In genomic region chr18:7572837-7573236, GRCh38 we compare ENCODE assay signal across 15 cellular contexts. TPM values are rescaled to one million over a fixed set of nuclear protein-coding genes. Genes with fewer than 3 reads are reported as not detected.
A peak's percentile ranks its signal among the peaks of the same experiment; 100 is the strongest.
DNase-seq lines count a peak whose midpoint lies in the region; ATAC-seq and TF ChIP-seq lines count a peak whose summit lies in the region.
"Had no signal": no experiment of that assay in that cellular context is flagged by ENCODE, and none has a peak within 500 bp of the region (broad histone marks: within the 10 kb centered on the region; RNA-seq: fewer than 3 reads in every experiment).

No MANE protein-coding gene starts in this region.

- DNase-seq in Caco-2 (no peak), HT1080 (ENCODE audit: low read depth) (peak; percentile 66), astrocyte of the hippocampus (ENCODE audit: low read depth, low spot score) (peak; percentile 59), NCI-H82 treated with DMSO at 0.1 percent for 48 hours (lab: John Stamatoyannopoulos, UW; ENCODE audit: unreplicated experiment) (no peak), right atrium auricular region (ENCODE audit: low spot score) (no peak), T-helper 1 cell (no peak)
- no peak for DNase-seq in natural killer cell treated with Interleukin-12 subunit alpha and Interleukin-12 subunit beta and Interleukin-15 and Interleukin-18, amount 100 ng/mL, for 72 hours (ENCODE audit: low spot score)
- DNase-seq: activated effector memory CD4-positive, alpha-beta T cell treated with anti-CD3 and anti-CD28 coated beads, Interleukin-2, amount 50 U/mL, for 16 hours; foreskin keratinocyte; NCI-H1436 treated with DMSO at 0.1 percent for 48 hours; NCI-H748 treated with DMSO at 0.1 percent for 48 hours; nephron progenitor cell had no signal

- H3K36me3 Mint-ChIP-seq in Caco-2 (ENCODE audit: insufficient read depth, unreplicated experiment), result peaks cover 17% of the 10 kb centered on the region
- H3K36me3 Mint-ChIP-seq in natural killer cell treated with Interleukin-12 subunit alpha and Interleukin-12 subunit beta and Interleukin-15 and Interleukin-18, amount 100 ng/mL, for 72 hours, result peaks cover 11% of the 10 kb centered on the region

- no peaks in the 10 kb centered on the region for H3K27me3 Mint-ChIP-seq in Caco-2 (ENCODE audit: insufficient read depth, unreplicated experiment)
- peaks cover 13 to 25% of the 10 kb centered on the region in 2 donors for H3K27me3 Mint-ChIP-seq in natural killer cell treated with Interleukin-12 subunit alpha and Interleukin-12 subunit beta and Interleukin-15 and Interleukin-18, amount 100 ng/mL, for 72 hours

- H3K9me3 Mint-ChIP-seq in Caco-2 (ENCODE audit: unreplicated experiment), result no peaks in the 10 kb centered on the region
- no peaks in the 10 kb centered on the region for H3K9me3 Mint-ChIP-seq in natural killer cell treated with Interleukin-12 subunit alpha and Interleukin-12 subunit beta and Interleukin-15 and Interleukin-18, amount 100 ng/mL, for 72 hours

- H3K36me3 ChIP-seq in Caco-2 (ENCODE audit: control insufficient read depth, insufficient read depth, low read length), result no peaks in the 10 kb centered on the region
- no peaks in the 10 kb centered on the region for H3K36me3 ChIP-seq in right atrium auricular region
- H3K36me3 ChIP-seq: BLaER1 had no signal

- TF ChIP-seq CTCF in Caco-2 (IDR thresholded peaks at IDR 0.05; ENCODE audit: insufficient read depth in 1 of 2, low read depth in 1 of 2, low read length in 1 of 2, severe bottlenecking in 1 of 2, unreplicated experiment in 1 of 2) (no peak), right atrium auricular region (IDR thresholded peaks at IDR 0.05) (no peak)

- peak overlapping the region; percentile 68 for H3K27ac Mint-ChIP-seq in Caco-2 (ENCODE audit: unreplicated experiment)
- peak overlapping the region; percentile 11 to 17 for H3K27ac Mint-ChIP-seq in natural killer cell treated with Interleukin-12 subunit alpha and Interleukin-12 subunit beta and Interleukin-15 and Interleukin-18, amount 100 ng/mL, for 72 hours
- H3K27ac Mint-ChIP-seq: nephron progenitor cell had no signal

- CTCF ChIA-PET in Caco-2 (lab: Charles Lee), result interaction anchor here (0.7 kb wide), 1 partner anchor 54 kb away, joined by 3 read pairs; no protein-coding TSS in a partner anchor

- no peak overlapping the region for H3K4me3 Mint-ChIP-seq in Caco-2 (ENCODE audit: unreplicated experiment)
- H3K4me3 Mint-ChIP-seq in natural killer cell treated with Interleukin-12 subunit alpha and Interleukin-12 subunit beta and Interleukin-15 and Interleukin-18, amount 100 ng/mL, for 72 hours, result peak overlapping the region; percentile 44
- H3K4me3 Mint-ChIP-seq: nephron progenitor cell had no signal

- H3K4me3 ChIP-seq in Caco-2 (ENCODE audit: low read depth, low read length) (no peak overlapping the region), right atrium auricular region (no peak overlapping the region)
- H3K4me3 ChIP-seq: BLaER1, SK-N-MC had no signal

- H3K27ac ChIP-seq in right atrium auricular region, result no peak overlapping the region
- H3K27ac ChIP-seq: BLaER1, foreskin keratinocyte, SK-N-MC had no signal

- intact Hi-C loops in Caco-2 (cut with micrococcal nuclease; ENCODE audit: unreplicated experiment), result no loop called here

- peaks cover 48% of the 10 kb centered on the region for H3K4me1 ChIP-seq in Caco-2
- peaks cover 0 to 21% of the 10 kb centered on the region in 2 donors for H3K4me1 ChIP-seq in right atrium auricular region

- no peaks in the 10 kb centered on the region for H3K27me3 ChIP-seq in Caco-2 (replicated peaks; ENCODE audit: control insufficient read depth, insufficient read depth, low read length)
- no peaks in the 10 kb centered on the region for H3K27me3 ChIP-seq in right atrium auricular region

- POLR2A ChIA-PET in Caco-2 (lab: Charles Lee), result no interaction called here

- peaks cover 27% of the 10 kb centered on the region for H3K4me1 Mint-ChIP-seq in Caco-2 (ENCODE audit: low read depth, unreplicated experiment)
- H3K4me1 Mint-ChIP-seq in natural killer cell treated with Interleukin-12 subunit alpha and Interleukin-12 subunit beta and Interleukin-15 and Interleukin-18, amount 100 ng/mL, for 72 hours (ENCODE audit: low read depth in 2 of 2), result peaks cover 11 to 23% of the 10 kb centered on the region in 2 donors

- no TSS peak for BruUV-seq in Caco-2 (replicated peaks; lab: Mats Ljungman, UMichigan)

- ATAC-seq in natural killer cell treated with Interleukin-12 subunit alpha and Interleukin-12 subunit beta and Interleukin-15 and Interleukin-18, amount 100 ng/mL, for 72 hours, result peak in 1 of 2 donors; percentile 43
- ATAC-seq in SK-N-SH treated with all-trans-retinoic acid at 6 μM for 48 hours, result no peak
- ATAC-seq: foreskin keratinocyte had no signal

- 0 out of 2 replicates have a peak, but pooled peaks cover 3% of the 10 kb centered on the region for H3K9me3 ChIP-seq in Caco-2
- H3K9me3 ChIP-seq in right atrium auricular region, result no peaks in the 10 kb centered on the region
- H3K9me3 ChIP-seq: BLaER1 had no signal

TF ChIP-seq in SK-N-SH treated with all-trans-retinoic acid at 6 μM for 48 hours, 23 proteins besides CTCF, POLR2A, EP300 and RAD21:
- TF ChIP-seq, protein P1, sequence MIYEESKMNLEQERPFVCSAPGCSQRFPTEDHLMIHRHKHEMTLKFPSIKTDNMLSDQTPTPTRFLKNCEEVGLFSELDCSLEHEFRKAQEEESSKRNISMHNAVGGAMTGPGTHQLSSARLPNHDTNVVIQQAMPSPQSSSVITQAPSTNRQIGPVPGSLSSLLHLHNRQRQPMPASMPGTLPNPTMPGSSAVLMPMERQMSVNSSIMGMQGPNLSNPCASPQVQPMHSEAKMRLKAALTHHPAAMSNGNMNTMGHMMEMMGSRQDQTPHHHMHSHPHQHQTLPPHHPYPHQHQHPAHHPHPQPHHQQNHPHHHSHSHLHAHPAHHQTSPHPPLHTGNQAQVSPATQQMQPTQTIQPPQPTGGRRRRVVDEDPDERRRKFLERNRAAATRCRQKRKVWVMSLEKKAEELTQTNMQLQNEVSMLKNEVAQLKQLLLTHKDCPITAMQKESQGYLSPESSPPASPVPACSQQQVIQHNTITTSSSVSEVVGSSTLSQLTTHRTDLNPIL (CRISPR knock-in tag; IDR thresholded peaks at IDR 0.05; ENCODE audit: low read depth), result no peak
- no peak for TF ChIP-seq ZNF70 (CRISPR knock-in tag; IDR thresholded peaks at IDR 0.05)

RNA-seq across cellular contexts. Expression of gene PTPRM, which starts 5.7 kb away (rescaled TPM):
- total RNA-seq in Caco-2 (2022) (100.0 and 112 TPM in 2 replicates), right atrium auricular region (100 to 1,000 TPM in 1 of 2 donors, 10 to 100 TPM in 1; 80.1 to 106 TPM)
- 28.8 and 31.0 TPM in 2 replicates for total RNA-seq in HT1080 (2014; rRNA removed; shearing (Covaris generic))
- 30.3 and 32.4 TPM in 2 replicates for polyA plus RNA-seq in HT1080 (2015; cell fraction: cytosol; rRNA removed)
- 84.0 and 92.1 TPM in 2 replicates for polyA plus RNA-seq in HT1080 (2015; cell fraction: nucleus; rRNA removed)
- total RNA-seq in natural killer cell treated with Interleukin-12 subunit alpha and Interleukin-12 subunit beta and Interleukin-15 and Interleukin-18, amount 100 ng/mL, for 72 hours, result 10 to 100 TPM in 1 of 2 donors, 1 to 10 TPM in 1; 7.5 to 19.2 TPM

Comparison
In these comparisons a context has a peak if more than half of its experiments do, and no peak if none do; other contexts are left out.
1. DNase-seq: peak in HT1080 (single experiment) and astrocyte of the hippocampus (single experiment); none in Caco-2 (0 of 2), natural killer cell treated with Interleukin-12 subunit alpha and Interleukin-12 subunit beta and Interleukin-15 and Interleukin-18, amount 100 ng/mL, for 72 hours (single experiment), NCI-H82 treated with DMSO at 0.1 percent for 48 hours (single experiment), right atrium auricular region (single experiment) and T-helper 1 cell (0 of 5).